In the genomic region with DNA sequence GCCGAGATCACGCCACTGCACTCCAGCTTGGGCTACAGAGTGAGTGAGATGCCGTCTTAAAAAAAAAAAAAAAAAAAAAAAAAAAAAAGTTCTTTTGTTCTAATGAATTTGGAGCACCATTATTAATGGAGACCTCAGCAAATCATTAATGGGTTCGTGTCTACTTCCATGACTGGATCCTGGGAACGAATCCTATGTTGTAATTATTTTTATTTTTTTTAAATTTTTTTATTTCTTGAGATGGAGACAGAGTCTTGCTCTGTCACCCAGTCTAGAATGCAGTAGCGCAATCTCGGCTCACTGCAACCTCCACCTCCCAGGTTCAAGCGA, we compare ENCODE assay signal across 9 cellular contexts. TPM values are rescaled to one million over a fixed set of nuclear protein-coding genes. Genes with fewer than 3 reads are reported as not detected.
DNase-seq lines count a peak whose midpoint lies in the region; ATAC-seq and TF ChIP-seq lines count a peak whose summit lies in the region.
"Had no signal": no experiment of that assay in that cellular context is flagged by ENCODE, and none has a peak within 500 bp of the region (broad histone marks: within the 10 kb centered on the region; RNA-seq: fewer than 3 reads in every experiment).

No MANE protein-coding gene starts in this region.

- WGBS in SK-N-SH (ENCODE audit: low lambda C conversion rate): 58% methylated on average over 8 of the region's 8 CpGs
- WGBS in heart left ventricle, 4 donors: 91 to 95% (median 93%) methylated on average over 8 of the region's 8 CpGs

- H3K36me3 Mint-ChIP-seq in HFFc6 (ENCODE audit: low read depth): no peaks in the 10 kb centered on the region
- peaks cover 6% of the 10 kb centered on the region for H3K36me3 Mint-ChIP-seq in stimulated activated memory B cell treated with anti-CD40 and anti-IgM and Interleukin-4, amounts not matched to agents 10 μg/mL and 1 μg/mL and 100 μg/mL, for 72 hours

- peak in 1 of 4 donors; percentile 20 for ATAC-seq in heart left ventricle
- no peak for ATAC-seq in stimulated activated memory B cell treated with anti-CD40 and anti-IgM and Interleukin-4, amounts not matched to agents 10 μg/mL and 1 μg/mL and 100 μg/mL, for 72 hours

- H3K9me3 Mint-ChIP-seq in HFFc6: no peaks in the 10 kb centered on the region
- H3K9me3 Mint-ChIP-seq in stimulated activated memory B cell treated with anti-CD40 and anti-IgM and Interleukin-4, amounts not matched to agents 10 μg/mL and 1 μg/mL and 100 μg/mL, for 72 hours: no peaks in the 10 kb centered on the region

- no peak for TF ChIP-seq CTCF in HFFc6 (IDR thresholded peaks at IDR 0.05)
- no peak for TF ChIP-seq CTCF in SK-N-SH (IDR thresholded peaks at IDR 0.05)
- TF ChIP-seq CTCF in heart left ventricle (IDR thresholded peaks at IDR 0.05): no peak
- no peak for TF ChIP-seq CTCF in WERI-Rb-1 (IDR thresholded peaks at IDR 0.05; ENCODE audit: low read depth, low read length)

- H4K20me1 ChIP-seq in SK-N-SH (ENCODE audit: insufficient read depth): no peaks in the 10 kb centered on the region

- TF ChIP-seq POLR2A in heart left ventricle (IDR thresholded peaks at IDR 0.05): no peak

- no peaks in the 10 kb centered on the region for H3K9me2 ChIP-seq in SK-N-SH

- peaks cover 0 to 29% of the 10 kb centered on the region in 2 experiments; a peak in 3 of 4 replicates for H3K4me1 ChIP-seq in SK-N-SH (ENCODE audit: control insufficient read depth in 1 of 2, insufficient read depth in 2 of 2, low read depth in 1 of 2, low read length in 1 of 2)
- peaks cover 0 to 70% (median 44%) of the 10 kb centered on the region in 12 donors for H3K4me1 ChIP-seq in heart left ventricle

- H3K27ac ChIP-seq in SK-N-SH (ENCODE audit: low read depth in 2 of 2, low read length in 1 of 2) (peak overlapping the region in 1 of 2 experiments; percentile 87; a peak in 2 of 4 replicates), heart left ventricle (peak overlapping the region in 10 of 12 donors; percentile 67 to 91 (median 74)), WERI-Rb-1 (no peak overlapping the region)

- POLR2A ChIA-PET in SK-N-SH (lab: Yijun Ruan, JAX): no interaction called here

- DNase-seq in HFFc6 (no peak), SK-N-SH (no peak), heart left ventricle (no peak), amniotic stem cell (lab: John Stamatoyannopoulos, UW) (no peak), WERI-Rb-1 (no peak), NCI-H1417 treated with DMSO at 0.1 percent for 48 hours (lab: John Stamatoyannopoulos, UW) (no peak)
- DNase-seq: activated effector memory CD4-positive, alpha-beta T cell treated with Interleukin-2 at 50 U/mL for 16 hours; retina had no signal

- H3K4me3 ChIP-seq in SK-N-SH (ENCODE audit: low read depth in 2 of 2, low read length in 1 of 2): peak overlapping the region; percentile 6 to 27; a peak in 3 of 4 replicates
- H3K4me3 ChIP-seq in heart left ventricle: no peak overlapping the region
- no peak overlapping the region for H3K4me3 ChIP-seq in WERI-Rb-1 (ENCODE audit: low read depth, low read length)

- H3K27ac Mint-ChIP-seq in HFFc6: peak overlapping the region; percentile 88
- H3K27ac Mint-ChIP-seq in stimulated activated memory B cell treated with anti-CD40 and anti-IgM and Interleukin-4, amounts not matched to agents 10 μg/mL and 1 μg/mL and 100 μg/mL, for 72 hours: peak overlapping the region; percentile 58

- peaks cover 84% of the 10 kb centered on the region for H3K79me2 ChIP-seq in SK-N-SH (ENCODE audit: insufficient read depth)

- CTCF ChIA-PET in SK-N-SH (lab: Yijun Ruan, JAX): interaction anchor here (1.5 to 2.1 kb wide), 2 partner anchors 48 to 89 kb away, joined by 4 to 8 read pairs; no protein-coding TSS in a partner anchor

- intact Hi-C loops in heart left ventricle (cut with DNase I): loop anchor here in 1 of 10 donors (5.0 kb wide), 1 partner anchor 40 kb away; no protein-coding TSS in a partner anchor

- peak overlapping the region; percentile 31; the same call in 1 of the 2 replicates for H3K9ac ChIP-seq in SK-N-SH

- H3K27me3 ChIP-seq in SK-N-SH (ENCODE audit: insufficient read depth): no peaks in the 10 kb centered on the region
- no peaks in the 10 kb centered on the region for H3K27me3 ChIP-seq in heart left ventricle
- no peaks in the 10 kb centered on the region for H3K27me3 ChIP-seq in WERI-Rb-1 (ENCODE audit: insufficient read depth, low read depth, severe bottlenecking)

- H3K4me1 Mint-ChIP-seq in HFFc6 (ENCODE audit: low read depth): peaks cover 61% of the 10 kb centered on the region
- peaks cover 56% of the 10 kb centered on the region for H3K4me1 Mint-ChIP-seq in stimulated activated memory B cell treated with anti-CD40 and anti-IgM and Interleukin-4, amounts not matched to agents 10 μg/mL and 1 μg/mL and 100 μg/mL, for 72 hours

- peaks cover 0 to 13% of the 10 kb centered on the region in 2 experiments for H3K36me3 ChIP-seq in SK-N-SH (replicated peaks in 1 of 2; ENCODE audit: control insufficient read depth in 1 of 2, insufficient read depth in 2 of 2, low read length in 1 of 2)
- H3K36me3 ChIP-seq in heart left ventricle: no peaks in the 10 kb centered on the region
- H3K36me3 ChIP-seq in WERI-Rb-1: peaks cover 4% of the 10 kb centered on the region

- no peak for TF ChIP-seq EP300 in SK-N-SH (IDR thresholded peaks at IDR 0.05; ENCODE audit: borderline replicate concordance in 1 of 2, low read depth in 1 of 2, low read length in 1 of 2)

- peak overlapping the region; percentile 45 for H3K4me2 ChIP-seq in SK-N-SH

- no peak overlapping the region for H2AFZ ChIP-seq in SK-N-SH (ENCODE audit: low read depth)

- peaks cover 50% of the 10 kb centered on the region for H3F3A ChIP-seq in SK-N-SH (replicated peaks; ENCODE audit: insufficient read depth)

- no peaks in the 10 kb centered on the region for H3K27me3 Mint-ChIP-seq in HFFc6 (ENCODE audit: insufficient read depth)
- H3K27me3 Mint-ChIP-seq in stimulated activated memory B cell treated with anti-CD40 and anti-IgM and Interleukin-4, amounts not matched to agents 10 μg/mL and 1 μg/mL and 100 μg/mL, for 72 hours: no peaks in the 10 kb centered on the region

- TF ChIP-seq RAD21 in SK-N-SH (IDR thresholded peaks at IDR 0.05; ENCODE audit: low read length): no peak

- peak overlapping the region; percentile 71 for H3K4me3 Mint-ChIP-seq in HFFc6
- H3K4me3 Mint-ChIP-seq in stimulated activated memory B cell treated with anti-CD40 and anti-IgM and Interleukin-4, amounts not matched to agents 10 μg/mL and 1 μg/mL and 100 μg/mL, for 72 hours: no peak overlapping the region

- H3K9me3 ChIP-seq in SK-N-SH: no peaks in the 10 kb centered on the region
- H3K9me3 ChIP-seq in heart left ventricle: no peaks in the 10 kb centered on the region
- H3K9me3 ChIP-seq in WERI-Rb-1 (ENCODE audit: severe bottlenecking): no peaks in the 10 kb centered on the region

TF ChIP-seq in SK-N-SH, 30 proteins besides CTCF, POLR2A, EP300 and RAD21:
- TF ChIP-seq MXI1 (IDR thresholded peaks at IDR 0.05; ENCODE audit: low read depth, low read length) (no peak), YY1 (IDR thresholded peaks at IDR 0.05; ENCODE audit: low read depth) (0 out of 2 replicates have a peak, but pooled peaks have one; percentile 4), SIN3A (IDR thresholded peaks at IDR 0.05; ENCODE audit: borderline replicate concordance, low read depth, low read length) (no peak)

RNA-seq across cellular contexts. Expression of gene SPOP, which starts 30.7 kb away (rescaled TPM):
- 10 to 100 TPM; 53.2 to 60.6 (median 55.6) TPM for total RNA-seq in HFFc6 (2021; fragmentation: NEBNext Ultra II Directional; extraction: Animal tissue kit (Norgen Biotek cat#: 25700))
- polyA plus RNA-seq in SK-N-SH (2012; rRNA removed) (43.5 and 54.0 TPM in 2 replicates), heart left ventricle (10 to 100 TPM; 28.5 to 72.0 TPM)
- 38.1 and 44.5 TPM in 2 replicates for polyA plus RNA-seq in SK-N-SH (2012; cell fraction: cytosol; rRNA removed)
- polyA plus RNA-seq in SK-N-SH (2012; cell fraction: nucleus; rRNA removed): 67.4 and 68.6 TPM in 2 replicates
- 10 to 100 TPM; 46.7 to 96.1 (median 60.4) TPM for total RNA-seq in heart left ventricle

Comparison
In these comparisons a context has a peak if more than half of its experiments do, and no peak if none do; other contexts are left out.
1. H3K4me3 ChIP-seq: peak in SK-N-SH (2 of 2); none in heart left ventricle (0 of 12) and WERI-Rb-1 (single experiment).